Comparison of ENCODE assay signal across 8 cellular contexts in the genomic region with DNA sequence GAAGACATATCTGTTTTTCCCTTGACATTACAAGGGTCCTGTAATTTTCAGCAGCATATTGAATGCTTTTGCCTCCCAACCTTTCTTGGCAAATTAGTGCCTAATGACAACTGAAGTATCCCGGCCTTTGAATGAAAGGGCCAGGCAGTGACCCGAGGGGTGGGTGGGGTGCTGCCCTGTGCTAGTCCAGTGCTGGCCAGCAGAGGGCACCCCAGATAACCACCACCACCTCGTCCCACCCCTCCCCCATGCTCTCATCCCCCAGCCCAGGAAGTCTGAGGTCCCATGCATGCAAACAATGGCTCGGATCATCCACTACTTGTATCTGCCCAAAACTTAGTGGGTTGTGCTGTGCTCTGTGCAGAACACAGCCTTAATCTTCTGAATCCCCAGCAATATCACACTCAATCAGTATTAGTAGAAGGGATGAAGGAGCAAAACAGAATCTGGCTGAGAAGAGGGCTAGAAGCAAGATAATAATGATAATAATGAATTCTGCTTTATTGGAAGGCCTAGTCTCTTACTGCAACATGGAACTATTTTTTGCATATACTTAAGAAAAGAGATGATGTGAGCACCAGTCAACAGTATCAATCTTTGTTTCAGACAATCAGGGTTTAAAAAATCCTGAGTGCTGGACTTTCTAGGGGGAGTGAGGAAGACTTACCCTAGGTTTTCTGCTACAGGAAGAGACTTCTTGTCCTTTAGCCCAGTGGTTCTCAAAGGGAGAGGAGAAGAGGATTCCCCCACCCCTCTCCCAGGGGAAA. TPM values are rescaled to one million over a fixed set of nuclear protein-coding genes. Genes with fewer than 3 reads are reported as not detected.
DNase-seq lines count a peak whose midpoint lies in the region; ATAC-seq and TF ChIP-seq lines count a peak whose summit lies in the region.

No MANE protein-coding gene starts in this region.

- H3K36me3 ChIP-seq in RWPE2 (ENCODE audit: low read depth) (no peaks in the 10 kb centered on the region), prostate gland (no peaks in the 10 kb centered on the region)

- H3K4me1 Mint-ChIP-seq in glutamatergic neuron (ENCODE audit: low read depth, unreplicated experiment) = peaks cover 9% of the 10 kb centered on the region

- peak; percentile 57 for ATAC-seq in HG03439 (IDR thresholded peaks at IDR 0.05; ENCODE audit: unreplicated experiment)
- peak; percentile 55 for ATAC-seq in RWPE2 (ENCODE audit: low read depth)

- H3K27me3 ChIP-seq in RWPE2 (ENCODE audit: insufficient read depth, poor library complexity, severe bottlenecking) (no peaks in the 10 kb centered on the region), prostate gland (replicated peaks; ENCODE audit: insufficient read depth) (no peaks in the 10 kb centered on the region)

- H3K9me3 ChIP-seq in RWPE2 (ENCODE audit: severe bottlenecking) = no peaks in the 10 kb centered on the region
- no peaks in the 10 kb centered on the region for H3K9me3 ChIP-seq in prostate gland

- peaks cover 13% of the 10 kb centered on the region for H3K27me3 Mint-ChIP-seq in glutamatergic neuron (ENCODE audit: unreplicated experiment)

- H3K4me3 Mint-ChIP-seq in glutamatergic neuron (ENCODE audit: unreplicated experiment) = no peak overlapping the region

- no peak overlapping the region for H3K4me3 ChIP-seq in RWPE2 (ENCODE audit: severe bottlenecking)
- no peak overlapping the region for H3K4me3 ChIP-seq in prostate gland

- TF ChIP-seq CTCF in 22Rv1 (IDR thresholded peaks at IDR 0.05) (peak; percentile 91), GM12874 (IDR thresholded peaks at IDR 0.05; ENCODE audit: insufficient read depth, low read depth, low read length) (peak; percentile 93), RWPE2 (IDR thresholded peaks at IDR 0.05; ENCODE audit: poor library complexity, severe bottlenecking) (peak; percentile 73), glutamatergic neuron (IDR thresholded peaks at IDR 0.05; ENCODE audit: partially characterized antibody, unreplicated experiment) (peak; percentile 90), prostate gland (IDR thresholded peaks at IDR 0.05) (peak; percentile 35 to 58 (median 52))

- 11% methylated on average over 4 of the region's 4 CpGs for WGBS in prostate gland

- no peak for TF ChIP-seq POLR2A in prostate gland (IDR thresholded peaks at IDR 0.05)

- intact Hi-C loops in prostate gland (cut with DNase I) = no loop called here

- H3K27ac Mint-ChIP-seq in glutamatergic neuron (ENCODE audit: unreplicated experiment) = no peak overlapping the region

- H3K9me3 Mint-ChIP-seq in glutamatergic neuron (ENCODE audit: unreplicated experiment) = peaks cover 4% of the 10 kb centered on the region

- no peaks in the 10 kb centered on the region for H3K4me1 ChIP-seq in RWPE2 (ENCODE audit: insufficient read depth, poor library complexity, severe bottlenecking)
- H3K4me1 ChIP-seq in prostate gland (replicated peaks) = no peaks in the 10 kb centered on the region

- no peak for DNase-seq in RWPE2 (ENCODE audit: low spot score)
- DNase-seq in activated gamma-delta T cell treated with anti-CD3 and anti-CD28 coated beads, Interleukin-2, amount 50 U/mL, for 16 hours (ENCODE audit: low read depth) = peak; percentile 29
- peak; percentile 86 for DNase-seq in glutamatergic neuron
- peak; percentile 39 for DNase-seq in prostate gland (ENCODE audit: low spot score)
- no peak for DNase-seq in NCI-H2171 (lab: John Stamatoyannopoulos, UW)

- H3K27ac ChIP-seq in 22Rv1 = no peak overlapping the region
- no peak overlapping the region for H3K27ac ChIP-seq in RWPE2 (ENCODE audit: poor library complexity, severe bottlenecking)
- H3K27ac ChIP-seq in prostate gland = no peak overlapping the region

- H3K36me3 Mint-ChIP-seq in glutamatergic neuron (ENCODE audit: unreplicated experiment) = no peaks in the 10 kb centered on the region

RNA-seq across cellular contexts. Expression of a gene that starts 3.8 kb away (rescaled TPM):
- total RNA-seq in glutamatergic neuron (ENCODE audit: unreplicated experiment) (not detected), prostate gland (under 1 TPM; 0.09 to 0.91 TPM)

Comparison
In these comparisons a context has a peak if more than half of its experiments do, and no peak if none do; other contexts are left out.
1. DNase-seq: peak in activated gamma-delta T cell treated with anti-CD3 and anti-CD28 coated beads, Interleukin-2, amount 50 U/mL, for 16 hours (single experiment), glutamatergic neuron (single experiment) and prostate gland (single experiment); none in RWPE2 (single experiment) and NCI-H2171 (single experiment).
2. Peak in every context shown above with its lines, with median percentiles within 50 percentile points of each other: CTCF ChIP-seq.